Comparison of ENCODE assay signal across 13 cellular contexts in the genomic region with DNA sequence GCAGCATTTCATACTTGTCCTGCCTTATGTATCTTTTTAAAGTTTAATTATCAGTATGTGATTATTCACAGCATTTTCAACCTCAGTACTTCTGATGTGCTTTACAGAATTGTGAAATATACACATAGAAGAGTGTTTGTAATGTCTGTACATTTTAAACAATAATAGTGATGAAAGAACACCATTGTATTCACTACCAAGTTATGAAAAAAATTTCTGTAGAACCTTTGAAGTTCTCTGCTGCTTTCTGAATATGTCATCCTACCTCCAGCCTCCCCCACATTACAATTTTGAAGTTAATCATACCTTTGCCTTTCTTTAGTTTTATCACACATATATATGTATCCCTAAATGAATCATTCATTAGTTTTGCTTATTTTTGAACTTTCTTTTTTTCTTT. TPM values are rescaled to one million over a fixed set of nuclear protein-coding genes. Genes with fewer than 3 reads are reported as not detected.
DNase-seq lines count a peak whose midpoint lies in the region; ATAC-seq and TF ChIP-seq lines count a peak whose summit lies in the region.
"Had no signal": no experiment of that assay in that cellular context is flagged by ENCODE, and none has a peak within 500 bp of the region (broad histone marks: within the 10 kb centered on the region; RNA-seq: fewer than 3 reads in every experiment).

No MANE protein-coding gene starts in this region.

- peak overlapping the region in 3 of 4 donors; percentile 9 to 50 (median 36) for H3K27ac ChIP-seq in gastroesophageal sphincter
- peak overlapping the region in 3 of 4 donors; percentile 38 to 89 (median 67) for H3K27ac ChIP-seq in tibial nerve
- peak overlapping the region in 2 of 4 donors; percentile 21 to 43 for H3K27ac ChIP-seq in gastrocnemius medialis
- H3K27ac ChIP-seq: colonic mucosa, WERI-Rb-1 had no signal

- H3K4me3 ChIP-seq in gastroesophageal sphincter (no peak overlapping the region), tibial nerve (no peak overlapping the region), gastrocnemius medialis (no peak overlapping the region)
- H3K4me3 ChIP-seq: colonic mucosa, thoracic aorta had no signal

- peaks cover 0 to 1% of the 10 kb centered on the region in 2 donors for H3K36me3 Mint-ChIP-seq in activated T-cell treated with anti-CD3 and anti-CD28 coated beads, Interleukin-2, amount 50 U/mL, for 72 hours (ENCODE audit: insufficient read depth in 2 of 2)

- H3K4me1 ChIP-seq in gastroesophageal sphincter (peaks cover 3 to 75% (median 12%) of the 10 kb centered on the region in 3 donors), tibial nerve (peaks cover 0 to 75% (median 23%) of the 10 kb centered on the region in 4 donors), gastrocnemius medialis (peaks cover 13 to 28% of the 10 kb centered on the region in 2 donors)
- H3K4me1 ChIP-seq: colonic mucosa had no signal

- H3K27me3 ChIP-seq in gastroesophageal sphincter (no peaks in the 10 kb centered on the region), tibial nerve (no peaks in the 10 kb centered on the region), gastrocnemius medialis (no peaks in the 10 kb centered on the region)
- H3K27me3 ChIP-seq: colonic mucosa had no signal

- no peak for DNase-seq in activated T-cell treated with anti-CD3 and anti-CD28 coated beads, Interleukin-2, amount 50 U/mL, for 72 hours
- DNase-seq in activated T-cell treated with anti-CD3 and anti-CD28 coated beads for 4 hours = no peak
- DNase-seq in amniotic epithelial cell (ENCODE audit: low read depth) = peak; percentile 73
- no peak for DNase-seq in tibial nerve (ENCODE audit: low spot score in 2 of 2)
- no peak for DNase-seq in gastrocnemius medialis
- no peak for DNase-seq in activated CD4-positive, alpha-beta T cell treated with anti-CD3 and anti-CD28 coated beads, Interleukin-2, amount 50 U/mL, for 48 hours
- DNase-seq in NOMO-1 (lab: John Stamatoyannopoulos, UW; ENCODE audit: unreplicated experiment in 2 of 2) = no peak
- DNase-seq: colonic mucosa, erythroblast, NCI-H1694, WERI-Rb-1 had no signal

- in situ Hi-C loops in gastrocnemius medialis (cut with MboI; ENCODE audit: low sequenced_read_pairs in 4 of 4) = no loop called here

- no peaks in the 10 kb centered on the region for H3K9me3 Mint-ChIP-seq in activated T-cell treated with anti-CD3 and anti-CD28 coated beads, Interleukin-2, amount 50 U/mL, for 72 hours

- H3K36me3 ChIP-seq in gastroesophageal sphincter = no peaks in the 10 kb centered on the region
- no peaks in the 10 kb centered on the region for H3K36me3 ChIP-seq in tibial nerve
- no peaks in the 10 kb centered on the region for H3K36me3 ChIP-seq in gastrocnemius medialis
- H3K36me3 ChIP-seq: colonic mucosa, thoracic aorta, WERI-Rb-1 had no signal

- no peak overlapping the region for H3K27ac Mint-ChIP-seq in activated T-cell treated with anti-CD3 and anti-CD28 coated beads, Interleukin-2, amount 50 U/mL, for 72 hours

- TF ChIP-seq EP300 in gastroesophageal sphincter (IDR thresholded peaks at IDR 0.05) (no peak), tibial nerve (IDR thresholded peaks at IDR 0.05) (no peak)

- peaks cover 19% of the 10 kb centered on the region for H3K4me1 Mint-ChIP-seq in activated T-cell treated with anti-CD3 and anti-CD28 coated beads, Interleukin-2, amount 50 U/mL, for 72 hours (ENCODE audit: low read depth)

- H3K4me3 Mint-ChIP-seq in activated T-cell treated with anti-CD3 and anti-CD28 coated beads, Interleukin-2, amount 50 U/mL, for 72 hours = peak overlapping the region; percentile 3 to 71

- intact Hi-C loops in gastrocnemius medialis (cut with DNase I; ENCODE audit: low total_unique reads) = no loop called here

- no peaks in the 10 kb centered on the region for H3K27me3 Mint-ChIP-seq in activated T-cell treated with anti-CD3 and anti-CD28 coated beads, Interleukin-2, amount 50 U/mL, for 72 hours (ENCODE audit: low read depth)

- TF ChIP-seq CTCF in gastroesophageal sphincter (IDR thresholded peaks at IDR 0.05) (no peak), tibial nerve (IDR thresholded peaks at IDR 0.05) (no peak), gastrocnemius medialis (IDR thresholded peaks at IDR 0.05 in 4 of 5, conservative IDR thresholded peaks at IDR 0.05 in 1 of 5) (no peak)

- peak; percentile 83 to 92 for ATAC-seq in activated T-cell treated with anti-CD3 and anti-CD28 coated beads, Interleukin-2, amount 50 U/mL, for 72 hours (replicated peaks in 1 of 2)
- ATAC-seq in gastroesophageal sphincter = no peak
- no peak for ATAC-seq in gastrocnemius medialis

- H3K9me3 ChIP-seq in gastroesophageal sphincter (no peaks in the 10 kb centered on the region), tibial nerve (no peaks in the 10 kb centered on the region), gastrocnemius medialis (no peaks in the 10 kb centered on the region)
- H3K9me3 ChIP-seq: colonic mucosa, thoracic aorta had no signal

- TF ChIP-seq POLR2A in gastroesophageal sphincter (IDR thresholded peaks at IDR 0.05) (no peak), tibial nerve (IDR thresholded peaks at IDR 0.05) (no peak), gastrocnemius medialis (IDR thresholded peaks at IDR 0.05) (no peak)

RNA-seq across cellular contexts. Expression of a gene that starts 24.8 kb away (rescaled TPM):
- total RNA-seq in activated T-cell treated with anti-CD3 and anti-CD28 coated beads, Interleukin-2, amount 50 U/mL, for 72 hours = 1 to 10 TPM; 6.5 to 7.7 TPM
- total RNA-seq in gastroesophageal sphincter = 10 to 100 TPM; 42.5 to 68.6 (median 53.9) TPM
- total RNA-seq in tibial nerve = 10 to 100 TPM; 31.6 to 52.4 (median 44.9) TPM
- total RNA-seq in gastrocnemius medialis = 10 to 100 TPM in 3 of 4 donors, 1 to 10 TPM in 1; 6.7 to 15.9 (median 13.0) TPM

Comparison
In these comparisons a context has a peak if more than half of its experiments do, and no peak if none do; other contexts are left out.
1. ATAC-seq: peak in activated T-cell treated with anti-CD3 and anti-CD28 coated beads, Interleukin-2, amount 50 U/mL, for 72 hours (2 of 2); none in gastroesophageal sphincter (single experiment) and gastrocnemius medialis (0 of 2).